8 cellular contexts compared by ENCODE assay signal in the genomic region with DNA sequence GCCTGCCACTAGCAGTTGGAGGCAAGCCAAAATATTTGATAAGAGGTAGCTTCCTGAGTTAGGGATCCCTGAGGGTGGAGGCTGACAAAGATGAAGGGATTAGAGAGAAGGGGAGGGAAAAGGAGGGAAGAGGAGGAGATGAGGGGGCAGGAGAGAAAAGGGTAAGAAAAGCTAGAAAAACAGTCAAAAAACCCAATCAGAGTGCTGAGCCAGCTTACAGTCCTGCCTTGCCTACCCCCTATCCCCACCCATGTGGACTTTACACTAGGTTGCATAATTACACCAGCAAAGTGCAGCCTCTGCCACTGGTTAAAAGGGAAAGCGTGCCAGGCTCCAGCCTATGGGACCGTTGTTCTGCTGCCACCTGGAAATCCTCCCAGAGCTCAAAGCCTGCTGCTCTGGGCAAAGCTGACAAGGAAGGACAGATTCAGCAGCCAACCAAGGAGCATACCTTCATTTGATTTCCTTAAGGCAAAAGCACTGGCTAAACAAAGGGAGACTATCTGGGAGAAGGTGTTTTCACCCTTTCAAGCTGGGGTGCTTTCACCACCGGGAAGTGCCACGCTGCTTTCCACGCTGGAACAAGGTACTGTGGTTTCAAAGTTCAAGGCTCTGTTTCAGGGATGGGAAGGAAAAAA. TPM values are rescaled to one million over a fixed set of nuclear protein-coding genes. Genes with fewer than 3 reads are reported as not detected.
DNase-seq lines count a peak whose midpoint lies in the region; ATAC-seq and TF ChIP-seq lines count a peak whose summit lies in the region.

No MANE protein-coding gene starts in this region.

- TF ChIP-seq CTCF in DOHH2 (IDR thresholded peaks at IDR 0.05; ENCODE audit: low read depth, low read length, poor library complexity, severe bottlenecking) (no peak), lower lobe of right lung (IDR thresholded peaks at IDR 0.05) (no peak), uterus (IDR thresholded peaks at IDR 0.05) (no peak)

- no peak for TF ChIP-seq POLR2A in uterus (IDR thresholded peaks at IDR 0.05)

- H4K20me1 ChIP-seq in DOHH2 (ENCODE audit: control insufficient read depth, insufficient read depth, low read depth, low read length): no peaks in the 10 kb centered on the region

- H3K27me3 ChIP-seq in DOHH2 (ENCODE audit: control insufficient read depth, low read length) (no peaks in the 10 kb centered on the region), lower lobe of right lung (ENCODE audit: low read depth) (no peaks in the 10 kb centered on the region), uterus (no peaks in the 10 kb centered on the region)

- ATAC-seq in lower lobe of right lung (peak; percentile 35 to 39), GM21360 (IDR thresholded peaks at IDR 0.05; ENCODE audit: unreplicated experiment) (no peak), HG03432 (IDR thresholded peaks at IDR 0.05; ENCODE audit: unreplicated experiment) (no peak), GM19463 (IDR thresholded peaks at IDR 0.05; ENCODE audit: unreplicated experiment) (no peak)

- H3K4me3 ChIP-seq in DOHH2 (ENCODE audit: low read length): peak overlapping the region; percentile 34
- peak overlapping the region; percentile 17 for H3K4me3 ChIP-seq in lower lobe of right lung
- H3K4me3 ChIP-seq in uterus: no peak overlapping the region

- H3K27ac ChIP-seq in DOHH2 (ENCODE audit: low read depth, low read length): peak overlapping the region; percentile 99
- H3K27ac ChIP-seq in lower lobe of right lung: peak overlapping the region; percentile 74
- peak overlapping the region in 1 of 2 donors; percentile 32 for H3K27ac ChIP-seq in uterus

- intact Hi-C loops in lower lobe of right lung (cut with DNase I): loop anchor here (10.0 kb wide), 1 partner anchor 167 kb away; no protein-coding TSS in a partner anchor
- intact Hi-C loops in uterus (cut with DNase I; ENCODE audit: low total_unique reads): no loop called here

- peaks cover 85% of the 10 kb centered on the region for H3K4me1 ChIP-seq in DOHH2 (ENCODE audit: control insufficient read depth, low read length)
- peaks cover 79% of the 10 kb centered on the region for H3K4me1 ChIP-seq in lower lobe of right lung
- H3K4me1 ChIP-seq in uterus: peaks cover 0 to 3% of the 10 kb centered on the region in 2 donors

- peaks cover 12% of the 10 kb centered on the region for H3K79me2 ChIP-seq in DOHH2 (ENCODE audit: control insufficient read depth, low read length)

- peaks cover 6% of the 10 kb centered on the region; the same call in 1 of the 2 replicates for H3K36me3 ChIP-seq in DOHH2 (ENCODE audit: control insufficient read depth, low read length)
- H3K36me3 ChIP-seq in lower lobe of right lung: no peaks in the 10 kb centered on the region
- H3K36me3 ChIP-seq in uterus: no peaks in the 10 kb centered on the region

- DNase-seq in NCI-H345 (lab: John Stamatoyannopoulos, UW) (peak; percentile 74), cerebellar cortex (ENCODE audit: low spot score) (peak; percentile 98), lower lobe of right lung (peak; percentile 69), uterus (peak; percentile 26 to 27)

- H3K9me2 ChIP-seq in DOHH2 (replicated peaks; ENCODE audit: control insufficient read depth, low read length): no peaks in the 10 kb centered on the region

- peaks cover 35% of the 10 kb centered on the region for H3F3A ChIP-seq in DOHH2 (ENCODE audit: control insufficient read depth, insufficient read depth)

- peak overlapping the region; percentile 88 for H3K4me2 ChIP-seq in DOHH2 (ENCODE audit: low read length)

- H3K9me3 ChIP-seq in DOHH2 (ENCODE audit: control insufficient read depth, insufficient read depth, low read length) (no peaks in the 10 kb centered on the region), lower lobe of right lung (no peaks in the 10 kb centered on the region), uterus (no peaks in the 10 kb centered on the region)

RNA-seq across cellular contexts. Expression of gene NUMB, which starts 3.9 kb away (rescaled TPM):
- 126 TPM for total RNA-seq in lower lobe of right lung
- total RNA-seq in uterus: 100 to 1,000 TPM in 1 of 4 donors, 10 to 100 TPM in 3; 27.1 to 119 (median 40.8) TPM

RNA-seq across cellular contexts. Expression of gene RIOX1, which starts 28.5 kb away (rescaled TPM):
- total RNA-seq in lower lobe of right lung (12.9 TPM), uterus (10 to 100 TPM; 12.3 to 32.1 (median 17.7) TPM)

Comparison
In these comparisons a context has a peak if more than half of its experiments do, and no peak if none do; other contexts are left out.
1. H3K4me3 ChIP-seq: peak in DOHH2 (single experiment) and lower lobe of right lung (single experiment); none in uterus (0 of 2).
2. DNase-seq: peak in every context shown above with its lines; median percentile 98 in cerebellar cortex; 74 in NCI-H345; 69 in lower lobe of right lung; 26 in uterus.
3. ATAC-seq: peak in lower lobe of right lung (2 of 2); none in GM21360 (single experiment), HG03432 (single experiment) and GM19463 (single experiment).